In genomic region chr7:6792113-6792872, GRCh38 we compare ENCODE assay signal across 11 cellular contexts. TPM values are rescaled to one million over a fixed set of nuclear protein-coding genes. Genes with fewer than 3 reads are reported as not detected.
A peak's percentile ranks its signal among the peaks of the same experiment; 100 is the strongest.
DNase-seq lines count a peak whose midpoint lies in the region; ATAC-seq and TF ChIP-seq lines count a peak whose summit lies in the region.
"Not testable (repeated sequence)": the region's sequence is repeated elsewhere in the genome, so short reads cannot be mapped to it uniquely, and the experiment has no call there.
"Had no signal": no experiment of that assay in that cellular context is flagged by ENCODE, and none has a peak within 500 bp of the region (broad histone marks: within the 10 kb centered on the region; RNA-seq: fewer than 3 reads in every experiment).

No MANE protein-coding gene starts in this region.

- peak; percentile 18 for ATAC-seq in mucosa of descending colon

- intact Hi-C loops in mucosa of descending colon (cut with DNase I, micrococcal nuclease) = not testable (repeated sequence)

- H3K9me3 ChIP-seq in mucosa of descending colon = not testable (repeated sequence)

- DNase-seq in AG09319 (ENCODE audit: extremely low read depth, low read depth) = peak; percentile 0
- DNase-seq in HS-5 (ENCODE audit: low read depth) = peak; percentile 36
- peak; percentile 29 for DNase-seq in T1000 (lab: John Stamatoyannopoulos, UW)
- DNase-seq in choroid plexus epithelial cell (ENCODE audit: low read depth) = peak; percentile 56
- peak; percentile 39 for DNase-seq in fibroblast of pulmonary artery (ENCODE audit: low read depth)
- peak; percentile 22 for DNase-seq in islet precursor cell
- DNase-seq in mucosa of descending colon = not testable (repeated sequence)
- DNase-seq in skeletal muscle cell (ENCODE audit: low read depth) = peak; percentile 4

- H3K4me1 ChIP-seq in mucosa of descending colon (ENCODE audit: low read depth) = not testable (repeated sequence)

- H3K36me3 ChIP-seq in mucosa of descending colon (ENCODE audit: low read depth) = not testable (repeated sequence)

- not testable (repeated sequence) for TF ChIP-seq CTCF in AG09319 (IDR thresholded peaks at IDR 0.05; ENCODE audit: low read depth, low read length); choroid plexus epithelial cell (conservative IDR thresholded peaks at IDR 0.05; ENCODE audit: low read depth, low read length); fibroblast of pulmonary artery (IDR thresholded peaks at IDR 0.05; ENCODE audit: low read length, missing control alignments); mucosa of descending colon (IDR thresholded peaks at IDR 0.05)

- H3K4me3 ChIP-seq in choroid plexus epithelial cell (ENCODE audit: low read depth, low read length); fibroblast of pulmonary artery (replicated peaks; ENCODE audit: low read depth, low read length); mucosa of descending colon; skeletal muscle cell (ENCODE audit: low read depth, low read length): not testable (repeated sequence)

RNA-seq across cellular contexts. Expression of gene CCZ1B, which starts 33.8 kb away (rescaled TPM):
- 10 to 100 TPM; 60.6 to 82.3 (median 65.2) TPM for total RNA-seq in mucosa of descending colon

RNA-seq across cellular contexts. Expression of gene RSPH10B2, which starts 38.4 kb away (rescaled TPM):
- total RNA-seq in mucosa of descending colon = under 1 TPM in 1 of 3 donors, not detected in 2; 0.32 TPM
- total RNA-seq: esophagus squamous epithelium, mammary epithelial cell, suprapubic skin had no signal
